ENCODE assay signal across 8 cellular contexts in genomic region chr6:153978911-153979548, GRCh38.
DNase-seq lines count a peak whose midpoint lies in the region; ATAC-seq, FAIRE-seq and TF ChIP-seq lines count a peak whose summit lies in the region.
"Not testable (repeated sequence)": the region's sequence is repeated elsewhere in the genome, so short reads cannot be mapped to it uniquely, and the experiment has no call there.

No MANE protein-coding gene starts in this region.

- peak overlapping the region; percentile 32; the same call in 1 of the 2 replicates for H3K9ac ChIP-seq in ES-I3 (ENCODE audit: low read depth, low read length)
- H3K9ac ChIP-seq in HepG2 (ENCODE audit: insufficient read depth, low read depth, low read length), result not testable (repeated sequence)

- H4K20me1 ChIP-seq in HepG2 (ENCODE audit: insufficient read depth, low read length), result not testable (repeated sequence)

- H3K9me3 Mint-ChIP-seq in Calu3 (ENCODE audit: low read depth, unreplicated experiment); neural crest cell: not testable (repeated sequence)

- not testable (repeated sequence) for TF ChIP-seq RAD21 in A549 (conservative IDR thresholded peaks at IDR 0.05 in 1 of 2, IDR thresholded peaks at IDR 0.05 in 1 of 2); HepG2 (CRISPR knock-in tag; IDR thresholded peaks at IDR 0.05)

- H3K4me1 ChIP-seq in A549; ES-I3 (ENCODE audit: insufficient read depth, low read length); HEK293 (ENCODE audit: control insufficient read depth, insufficient read depth, low read length); HepG2 (ENCODE audit: insufficient read depth, low read length): not testable (repeated sequence)

- not testable (repeated sequence) for H3K4me2 ChIP-seq in A549; HepG2 (ENCODE audit: low read depth, low read length)

- not testable (repeated sequence) for DNase-seq in A549 (ENCODE audit: low read depth in 1 of 2, low spot score in 1 of 2); Calu3; HepG2 (ENCODE audit: low spot score); neural crest cell (ENCODE audit: low read depth, low spot score)
- DNase-seq in NCI-H2171 treated with DMSO at 0.1 percent for 48 hours (lab: John Stamatoyannopoulos, UW), result peak; percentile 16
- DNase-seq in NCI-H82 (lab: John Stamatoyannopoulos, UW), result peak; percentile 11

- not testable (repeated sequence) for TF ChIP-seq EP300 in A549 (IDR thresholded peaks at IDR 0.05); HepG2 (IDR thresholded peaks at IDR 0.05; ENCODE audit: low read depth in 2 of 2, low read length in 2 of 2); HepG2 (CRISPR knock-in tag; IDR thresholded peaks at IDR 0.05; ENCODE audit: borderline replicate concordance)

- TF ChIP-seq POLR2A in A549 (IDR thresholded peaks at IDR 0.05; ENCODE audit: low read length); HepG2 (IDR thresholded peaks at IDR 0.05; ENCODE audit: insufficient read depth in 1 of 2, low read depth in 2 of 2, low read length in 2 of 2): not testable (repeated sequence)

- peaks cover 34% of the 10 kb centered on the region for H3K4me1 Mint-ChIP-seq in Calu3 (ENCODE audit: low read depth, unreplicated experiment)
- H3K4me1 Mint-ChIP-seq in neural crest cell, result not testable (repeated sequence)

- intact Hi-C loops in Calu3 (cut with micrococcal nuclease; ENCODE audit: unreplicated experiment); HepG2 (cut with micrococcal nuclease; ENCODE audit: unreplicated experiment): not testable (repeated sequence)

- not testable (repeated sequence) for H3K27ac ChIP-seq in A549; HEK293 (ENCODE audit: extremely low read depth, low read depth, low read length); HepG2 (ENCODE audit: extremely low read length, insufficient read depth, low read length)

- WGBS in A549 (ENCODE audit: missing lambda C conversion rate), result 77% methylated on average over 9 of the region's 26 CpGs
- WGBS in HepG2 (ENCODE audit: low lambda C conversion rate), result 70% methylated on average over 13 of the region's 26 CpGs

- H3K27me3 ChIP-seq in HepG2 (ENCODE audit: control insufficient read depth in 1 of 2, insufficient read depth in 2 of 2, low read length in 2 of 2), result not testable (repeated sequence)

- not testable (repeated sequence) for BruUV-seq in Calu3 (replicated peaks; lab: Mats Ljungman, UMichigan); HepG2 (replicated peaks; lab: Mats Ljungman, UMichigan)

- not testable (repeated sequence) for H3K9me3 ChIP-seq in A549; ES-I3 (ENCODE audit: control insufficient read depth, insufficient read depth, low read length); HEK293 (ENCODE audit: control insufficient read depth, insufficient read depth, low read depth, low read length); HepG2 (ENCODE audit: low read length)

- not testable (repeated sequence) for H3K79me2 ChIP-seq in HepG2 (ENCODE audit: insufficient read depth, low read length)

- CTCF ChIA-PET in A549 (lab: Yijun Ruan, JAX); Calu3 (lab: Charles Lee); HEK293 (lab: Yijun Ruan, JAX); HepG2 (lab: Yijun Ruan, JAX; ENCODE audit: low intra/inter-chr PET ratio, low total read pairs): not testable (repeated sequence)

- FAIRE-seq in A549 (lab: Jason Lieb, UNC); HepG2 (lab: Jason Lieb, UNC): not testable (repeated sequence)

- not testable (repeated sequence) for TF ChIP-seq CTCF in A549 (IDR thresholded peaks at IDR 0.05); Calu3 (IDR thresholded peaks at IDR 0.05; ENCODE audit: unreplicated experiment); HEK293 (tag by site-specific recombination; IDR thresholded peaks at IDR 0.05); HepG2 (CRISPR knock-in tag; IDR thresholded peaks at IDR 0.05); neural crest cell (conservative IDR thresholded peaks at IDR 0.05)

- not testable (repeated sequence) for H3K27me3 Mint-ChIP-seq in Calu3 (ENCODE audit: unreplicated experiment); neural crest cell (ENCODE audit: low read depth)

- H2AFZ ChIP-seq in HepG2 (ENCODE audit: low read length), result not testable (repeated sequence)

- H3K4me3 ChIP-seq in A549, result peak overlapping the region; percentile 26; the same call in 1 of the 3 replicates
- not testable (repeated sequence) for H3K4me3 ChIP-seq in HEK293 (ENCODE audit: low read depth, low read length); HepG2 (replicated peaks in 1 of 3; ENCODE audit: insufficient read depth in 1 of 3, low read depth in 2 of 3, low read length in 3 of 3)

- not testable (repeated sequence) for H3K36me3 ChIP-seq in ES-I3 (ENCODE audit: insufficient read depth, low read length); HEK293 (ENCODE audit: control insufficient read depth in 2 of 2, insufficient read depth in 1 of 2, low read length in 2 of 2); HepG2 (replicated peaks in 1 of 2; ENCODE audit: control insufficient read depth in 1 of 2, insufficient read depth in 2 of 2, low read length in 2 of 2)

- not testable (repeated sequence) for ATAC-seq in A549, HepG2

- POLR2A ChIA-PET in A549 (lab: Yijun Ruan, JAX); HEK293 (lab: Yijun Ruan, JAX); HepG2 (lab: Yijun Ruan, JAX): not testable (repeated sequence)

- not testable (repeated sequence) for H3K36me3 Mint-ChIP-seq in Calu3 (ENCODE audit: insufficient read depth, unreplicated experiment); neural crest cell (ENCODE audit: low read depth)

- H3K27ac Mint-ChIP-seq in Calu3 (ENCODE audit: unreplicated experiment); neural crest cell (ENCODE audit: unreplicated experiment): not testable (repeated sequence)

- in situ Hi-C loops in HepG2 (cut with HindIII; ENCODE audit: extremely low pct_ligation_motif_present, low pct_unique_long_range_greater_than_20kb), result not testable (repeated sequence)

- H3K4me3 Mint-ChIP-seq in Calu3 (ENCODE audit: low read depth, unreplicated experiment) (peak overlapping the region; percentile 21), neural crest cell (peak overlapping the region; percentile 56)

TF ChIP-seq in HEK293, 187 proteins besides CTCF, POLR2A, EP300 and RAD21:
- peak; percentile 19; the same call in 1 of the 2 replicates for TF ChIP-seq TCF7L2 (IDR thresholded peaks at IDR 0.05; ENCODE audit: borderline replicate concordance, low read depth, low read length)

TF ChIP-seq in HepG2, 621 proteins besides CTCF, POLR2A, EP300 and RAD21:
- not testable (repeated sequence) for TF ChIP-seq FOXA1 (IDR thresholded peaks at IDR 0.05)
- 0 out of 2 replicates have a peak, but pooled peaks have one; percentile 18 for TF ChIP-seq FOXA1 (CRISPR knock-in tag; IDR thresholded peaks at IDR 0.05)
- TF ChIP-seq FOXA3 (CRISPR knock-in tag; IDR thresholded peaks at IDR 0.05), result 0 out of 2 replicates have a peak, but pooled peaks have one; percentile 13
- peak; percentile 13; the same call in 1 of the 2 replicates for TF ChIP-seq SALL1 (CRISPR knock-in tag; IDR thresholded peaks at IDR 0.05)
- TF ChIP-seq ZNF281 (CRISPR knock-in tag; IDR thresholded peaks at IDR 0.05; ENCODE audit: borderline replicate concordance), result peak; percentile 67; the same call in 1 of the 2 replicates
